ENCODE assay signal across 9 cellular contexts in genomic region chr11:64983339-64983738, GRCh38. TPM values are rescaled to one million over a fixed set of nuclear protein-coding genes. Genes with fewer than 3 reads are reported as not detected.
"Had no signal": no experiment of that assay in that cellular context is flagged by ENCODE, and none has a peak within 500 bp of the region (broad histone marks: within the 10 kb centered on the region; RNA-seq: fewer than 3 reads in every experiment).

No MANE protein-coding gene starts in this region.

RNA-seq across cellular contexts. Expression of gene MAJIN, which starts 11.4 kb away (rescaled TPM):
- total RNA-seq: OCI-LY7, PC-3, Peyer's patch, Right ventricle myocardium inferior, Right ventricle myocardium superior, RPMI7951, SJCRH30, SJSA1, SK-MEL-5 had no signal

RNA-seq across cellular contexts. Expression of gene BATF2, which starts 13.4 kb away (rescaled TPM):
- total RNA-seq: PC-3, SJSA1 had no signal

RNA-seq across cellular contexts. Expression of gene GPHA2, which starts 47.6 kb away (rescaled TPM):
- total RNA-seq: OCI-LY7, PC-3, Peyer's patch, Right ventricle myocardium inferior, Right ventricle myocardium superior, RPMI7951, SJCRH30, SJSA1, SK-MEL-5 had no signal
